ENCODE assay signal across 10 cellular contexts in genomic region chr17:49146620-49147306, GRCh38. TPM values are rescaled to one million over a fixed set of nuclear protein-coding genes. Genes with fewer than 3 reads are reported as not detected.
DNase-seq lines count a peak whose midpoint lies in the region; ATAC-seq, FAIRE-seq and TF ChIP-seq lines count a peak whose summit lies in the region.
"Had no signal": no experiment of that assay in that cellular context is flagged by ENCODE, and none has a peak within 500 bp of the region (broad histone marks: within the 10 kb centered on the region; RNA-seq: fewer than 3 reads in every experiment).

No MANE protein-coding gene starts in this region.

- no peak overlapping the region for H3K4me3 ChIP-seq in HepG2 (replicated peaks in 1 of 3; ENCODE audit: insufficient read depth in 1 of 3, low read depth in 2 of 3, low read length in 3 of 3)
- H3K4me3 ChIP-seq in right lobe of liver = no peak overlapping the region
- no peak overlapping the region for H3K4me3 ChIP-seq in foreskin fibroblast (ENCODE audit: low read depth in 1 of 2, low read length in 2 of 2)

- CTCF ChIA-PET in HepG2 (lab: Yijun Ruan, JAX; ENCODE audit: low intra/inter-chr PET ratio, low total read pairs) = no interaction called here

- DNase-seq in HepG2 (ENCODE audit: low spot score) (peak; percentile 65), right lobe of liver (no peak), T1000 (lab: John Stamatoyannopoulos, UW) (peak; percentile 76), foreskin fibroblast (peak; percentile 98), CD14-positive monocyte (ENCODE audit: low spot score) (no peak)
- DNase-seq: AML-193; stimulated activated CD4-positive, alpha-beta T cell treated with anti-CD3 and anti-CD28 coated beads, Interleukin-4, amount 100 ng/mL, for 1 hour had no signal

- H2AFZ ChIP-seq in HepG2 (ENCODE audit: low read length) = no peak overlapping the region

- H3K4me2 ChIP-seq in HepG2 (ENCODE audit: low read depth, low read length) = no peak overlapping the region

- ATAC-seq in HepG2 (no peak), right lobe of liver (no peak), HG03342 (IDR thresholded peaks at IDR 0.05; ENCODE audit: unreplicated experiment) (no peak), GM18502 (IDR thresholded peaks at IDR 0.05; ENCODE audit: poor library complexity, unreplicated experiment) (no peak), HG02884 (IDR thresholded peaks at IDR 0.05; ENCODE audit: unreplicated experiment) (no peak)

- TF ChIP-seq RAD21 in HepG2 (CRISPR knock-in tag; IDR thresholded peaks at IDR 0.05) = no peak

- no peaks in the 10 kb centered on the region for H3K4me1 Mint-ChIP-seq in CD14-positive monocyte

- TF ChIP-seq CTCF in HepG2 (CRISPR knock-in tag; IDR thresholded peaks at IDR 0.05) = no peak
- no peak for TF ChIP-seq CTCF in right lobe of liver (IDR thresholded peaks at IDR 0.05)
- no peak for TF ChIP-seq CTCF in foreskin fibroblast (IDR thresholded peaks at IDR 0.05; ENCODE audit: low read depth, low read length)
- no peak for TF ChIP-seq CTCF in CD14-positive monocyte (IDR thresholded peaks at IDR 0.05)

- H3K36me3 ChIP-seq in HepG2 (replicated peaks in 1 of 2; ENCODE audit: control insufficient read depth in 1 of 2, insufficient read depth in 2 of 2, low read length in 2 of 2) (no peaks in the 10 kb centered on the region), right lobe of liver (no peaks in the 10 kb centered on the region)

- no peak for TF ChIP-seq POLR2A in HepG2 (IDR thresholded peaks at IDR 0.05; ENCODE audit: insufficient read depth in 1 of 2, low read depth in 2 of 2, low read length in 2 of 2)
- no peak for TF ChIP-seq POLR2A in right lobe of liver (IDR thresholded peaks at IDR 0.05)

- H3K27me3 Mint-ChIP-seq in CD14-positive monocyte (ENCODE audit: low read depth in 3 of 3) = peaks cover 11 to 39% (median 19%) of the 10 kb centered on the region in 3 donors

- H3K9me3 ChIP-seq in HepG2 (ENCODE audit: low read length) = no peaks in the 10 kb centered on the region
- H3K9me3 ChIP-seq in right lobe of liver = no peaks in the 10 kb centered on the region

- intact Hi-C loops in HepG2 (cut with micrococcal nuclease; ENCODE audit: unreplicated experiment) = loop anchor here (5.0 kb wide), 1 partner anchor 79 kb away; no protein-coding TSS in a partner anchor
- intact Hi-C loops in right lobe of liver (cut with DNase I) = no loop called here
- intact Hi-C loops in CD14-positive monocyte (cut with micrococcal nuclease) = no loop called here

- no peak overlapping the region for H3K27ac Mint-ChIP-seq in CD14-positive monocyte

- no peaks in the 10 kb centered on the region for H3K79me2 ChIP-seq in HepG2 (ENCODE audit: insufficient read depth, low read length)

- H3K9me3 Mint-ChIP-seq in CD14-positive monocyte = peaks cover 0 to 3% (median 1%) of the 10 kb centered on the region in 7 donors

- H3K27ac ChIP-seq in HepG2 (ENCODE audit: extremely low read length, insufficient read depth, low read length) (no peak overlapping the region), right lobe of liver (no peak overlapping the region)

- peaks cover 32% of the 10 kb centered on the region for H3K4me1 ChIP-seq in HepG2 (ENCODE audit: insufficient read depth, low read length)
- H3K4me1 ChIP-seq in right lobe of liver = no peaks in the 10 kb centered on the region

- POLR2A ChIA-PET in HepG2 (lab: Yijun Ruan, JAX) = no interaction called here

- WGBS in HepG2 (ENCODE audit: low lambda C conversion rate) = 2% methylated on average over 3 of the region's 3 CpGs
- 56% methylated on average over 3 of the region's 3 CpGs for WGBS in right lobe of liver (ENCODE audit: insufficient coverage, low coverage, low lambda C conversion rate, missing lambda C conversion rate)

- in situ Hi-C loops in HepG2 (cut with HindIII; ENCODE audit: extremely low pct_ligation_motif_present, low pct_unique_long_range_greater_than_20kb) = no loop called here

- TF ChIP-seq EP300 in HepG2 (IDR thresholded peaks at IDR 0.05; ENCODE audit: low read depth in 2 of 2, low read length in 2 of 2) (no peak), HepG2 (CRISPR knock-in tag; IDR thresholded peaks at IDR 0.05; ENCODE audit: borderline replicate concordance) (no peak)

- H3K4me3 Mint-ChIP-seq in CD14-positive monocyte = no peak overlapping the region

- H3K27me3 ChIP-seq in HepG2 (ENCODE audit: control insufficient read depth in 1 of 2, insufficient read depth in 2 of 2, low read length in 2 of 2) (peaks cover under 1 to 10% of the 10 kb centered on the region in 2 experiments; a peak in 2 of 5 replicates), right lobe of liver (no peaks in the 10 kb centered on the region)

- FAIRE-seq in HepG2 (lab: Jason Lieb, UNC) = no peak

- H3K36me3 Mint-ChIP-seq in CD14-positive monocyte = no peaks in the 10 kb centered on the region

- BruUV-seq in HepG2 (replicated peaks; lab: Mats Ljungman, UMichigan) = no TSS peak

- H3K9ac ChIP-seq in HepG2 (ENCODE audit: insufficient read depth, low read depth, low read length) = no peak overlapping the region

- no peaks in the 10 kb centered on the region for H4K20me1 ChIP-seq in HepG2 (ENCODE audit: insufficient read depth, low read length)

TF ChIP-seq in HepG2, 621 proteins besides CTCF, POLR2A, EP300 and RAD21:
- TF ChIP-seq LCORL (IDR thresholded peaks at IDR 0.05) (no peak), LCORL (CRISPR knock-in tag; IDR thresholded peaks at IDR 0.05) (no peak), FOSL2 (CRISPR knock-in tag; IDR thresholded peaks at IDR 0.05) (peak; percentile 30; the same call in 1 of the 2 replicates), SIX4 (CRISPR knock-in tag; IDR thresholded peaks at IDR 0.05) (no peak)
- TF ChIP-seq, protein P1, sequence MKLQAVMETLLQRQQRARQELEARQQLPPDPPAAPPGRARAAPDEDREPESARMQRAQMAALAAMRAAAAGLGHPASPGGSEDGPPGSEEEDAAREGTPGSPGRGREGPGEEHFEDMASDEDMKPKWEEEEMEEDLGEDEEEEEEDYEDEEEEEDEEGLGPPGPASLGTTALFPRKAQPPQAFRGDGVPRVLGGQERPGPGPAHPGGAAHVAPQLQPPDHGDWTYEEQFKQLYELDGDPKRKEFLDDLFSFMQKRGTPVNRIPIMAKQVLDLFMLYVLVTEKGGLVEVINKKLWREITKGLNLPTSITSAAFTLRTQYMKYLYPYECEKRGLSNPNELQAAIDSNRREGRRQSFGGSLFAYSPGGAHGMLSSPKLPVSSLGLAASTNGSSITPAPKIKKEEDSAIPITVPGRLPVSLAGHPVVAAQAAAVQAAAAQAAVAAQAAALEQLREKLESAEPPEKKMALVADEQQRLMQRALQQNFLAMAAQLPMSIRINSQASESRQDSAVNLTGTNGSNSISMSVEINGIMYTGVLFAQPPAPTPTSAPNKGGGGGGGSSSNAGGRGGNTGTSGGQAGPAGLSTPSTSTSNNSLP (IDR thresholded peaks at IDR 0.05; ENCODE audit: low read depth, low read length) = peak; percentile 63; the same call in 1 of the 2 replicates

RNA-seq across cellular contexts. Expression of gene B4GALNT2, which starts 14.2 kb away (rescaled TPM):
- total RNA-seq in HepG2 (2016; rRNA removed; fragmentation: Illumina TruSeq; extraction: Trizol) (not detected in 2 replicates), right lobe of liver (under 1 TPM in 2 of 6 experiments, not detected in 4; 0.04 to 0.05 TPM)
- not detected in 2 replicates for total RNA-seq in HepG2 (2016; cell fraction: cytosol; rRNA removed; fragmentation: Illumina TruSeq; extraction: Trizol; ENCODE audit: low read depth)
- total RNA-seq in HepG2 (2016; cell fraction: insoluble cytoplasmic fraction; rRNA removed; fragmentation: Illumina TruSeq; extraction: Trizol) = not detected in 2 replicates
- not detected in 2 replicates for total RNA-seq in HepG2 (2016; cell fraction: membrane; rRNA removed; fragmentation: Illumina TruSeq; extraction: Trizol)
- 0.03 and 0.06 TPM in 2 replicates for total RNA-seq in HepG2 (2016; cell fraction: nucleus; rRNA removed; fragmentation: Illumina TruSeq; extraction: Trizol)
- polyA plus RNA-seq in HepG2 (2011; rRNA removed) (0.13 TPM in 1 of 2 replicates, not detected in the other), CD14-positive monocyte (not detected)
- 0.01 and 0.03 TPM in 2 replicates for polyA plus RNA-seq in HepG2 (2011; cell fraction: cytosol; rRNA removed)
- polyA plus RNA-seq in HepG2 (2011; cell fraction: nucleus; rRNA removed) = not detected in 2 replicates
- polyA plus RNA-seq in HepG2 (2012) = not detected in 2 replicates
- not detected in 2 replicates for polyA plus RNA-seq in HepG2 (2016; cell fraction: cytosol; fragmentation: Illumina TruSeq; extraction: Trizol; ENCODE audit: low read depth)
- polyA plus RNA-seq in HepG2 (2016; cell fraction: insoluble cytoplasmic fraction; fragmentation: Illumina TruSeq; extraction: Trizol; ENCODE audit: low read depth) = not detected in 2 replicates
- 0.01 TPM in 1 of 2 replicates, not detected in the other for polyA plus RNA-seq in HepG2 (2016; cell fraction: membrane; fragmentation: Illumina TruSeq; extraction: Trizol; ENCODE audit: low read depth)
- not detected in 2 replicates for polyA plus RNA-seq in HepG2 (2016; cell fraction: nucleus; fragmentation: Illumina TruSeq; extraction: Trizol; ENCODE audit: insufficient read depth, low read depth)
- not detected in 2 replicates for polyA minus RNA-seq in HepG2 (2011; rRNA and poly(A)+ RNA removed; ENCODE audit: low replicate concordance)
- not detected in 2 replicates for polyA minus RNA-seq in HepG2 (2011; cell fraction: cytosol; rRNA and poly(A)+ RNA removed)
- polyA minus RNA-seq in HepG2 (2011; cell fraction: nucleus; rRNA and poly(A)+ RNA removed) = under 0.01 and 0.13 TPM in 2 replicates

Comparison
In these comparisons a context has a peak if more than half of its experiments do, and no peak if none do; other contexts are left out.
1. DNase-seq: peak in HepG2 (single experiment), T1000 (single experiment) and foreskin fibroblast (2 of 2); none in right lobe of liver (0 of 3) and CD14-positive monocyte (single experiment).